In genomic region chr6:97394160-97394748, GRCh38 we compare ENCODE assay signal across 8 cellular contexts.
DNase-seq lines count a peak whose midpoint lies in the region; ATAC-seq and TF ChIP-seq lines count a peak whose summit lies in the region.

No MANE protein-coding gene starts in this region.

- no peaks in the 10 kb centered on the region for H3K36me3 Mint-ChIP-seq in activated naive CD8-positive, alpha-beta T cell treated with anti-CD3 and anti-CD28 coated beads for 36 hours

- H3K9me3 ChIP-seq in Peyer's patch (no peaks in the 10 kb centered on the region), heart right ventricle (no peaks in the 10 kb centered on the region), sigmoid colon (no peaks in the 10 kb centered on the region)

- H3K9me3 Mint-ChIP-seq in activated naive CD8-positive, alpha-beta T cell treated with anti-CD3 and anti-CD28 coated beads for 36 hours: no peaks in the 10 kb centered on the region

- H3K27me3 Mint-ChIP-seq in activated naive CD8-positive, alpha-beta T cell treated with anti-CD3 and anti-CD28 coated beads for 36 hours: peaks cover 15% of the 10 kb centered on the region

- ATAC-seq in GM21576 (IDR thresholded peaks at IDR 0.05; ENCODE audit: unreplicated experiment) (peak; percentile 86), heart right ventricle (peak in 1 of 8 donors; percentile 58)

- intact Hi-C loops in heart right ventricle (cut with DNase I): loop anchor here (1.0 to 10.0 kb wide), 8 partner anchors 207 to 497 kb away; partner anchors contain the start of gene NDUFAF4 (in 1 of the 10)
- intact Hi-C loops in sigmoid colon (cut with DNase I): loop anchor here (1.0 to 5.0 kb wide), 2 partner anchors 208 to 322 kb away; no protein-coding TSS in a partner anchor

- H3K27ac ChIP-seq in Peyer's patch: no peak overlapping the region
- H3K27ac ChIP-seq in heart right ventricle: no peak overlapping the region
- H3K27ac ChIP-seq in sigmoid colon: no peak overlapping the region

- H3K36me3 ChIP-seq in Peyer's patch (no peaks in the 10 kb centered on the region), heart right ventricle (no peaks in the 10 kb centered on the region), sigmoid colon (no peaks in the 10 kb centered on the region)

- TF ChIP-seq POLR2A in Peyer's patch (IDR thresholded peaks at IDR 0.05) (no peak), sigmoid colon (IDR thresholded peaks at IDR 0.05) (no peak)

- H3K4me3 ChIP-seq in Peyer's patch: no peak overlapping the region
- H3K4me3 ChIP-seq in heart right ventricle: no peak overlapping the region
- no peak overlapping the region for H3K4me3 ChIP-seq in sigmoid colon

- H3K27me3 ChIP-seq in Peyer's patch: no peaks in the 10 kb centered on the region
- H3K27me3 ChIP-seq in heart right ventricle: no peaks in the 10 kb centered on the region
- no peaks in the 10 kb centered on the region for H3K27me3 ChIP-seq in sigmoid colon

- no peak for TF ChIP-seq EP300 in sigmoid colon (IDR thresholded peaks at IDR 0.05)

- TF ChIP-seq CTCF in Peyer's patch (IDR thresholded peaks at IDR 0.05) (peak; percentile 68 to 98 (median 91)), heart right ventricle (IDR thresholded peaks at IDR 0.05) (peak; percentile 71 to 96 (median 90)), sigmoid colon (IDR thresholded peaks at IDR 0.05) (peak; percentile 45 to 83 (median 72))

- H3K27ac Mint-ChIP-seq in activated naive CD8-positive, alpha-beta T cell treated with anti-CD3 and anti-CD28 coated beads for 36 hours: no peak overlapping the region

- peaks cover 3% of the 10 kb centered on the region for H3K4me1 Mint-ChIP-seq in activated naive CD8-positive, alpha-beta T cell treated with anti-CD3 and anti-CD28 coated beads for 36 hours

- no peak overlapping the region for H3K4me3 Mint-ChIP-seq in activated naive CD8-positive, alpha-beta T cell treated with anti-CD3 and anti-CD28 coated beads for 36 hours

- WGBS in heart right ventricle, 2 donors: 0% methylated on average over 1 of the region's 1 CpG
- WGBS in sigmoid colon, 2 donors: 0% methylated on average over 1 of the region's 1 CpG

- no peaks in the 10 kb centered on the region for H3K4me1 ChIP-seq in Peyer's patch
- H3K4me1 ChIP-seq in heart right ventricle: no peaks in the 10 kb centered on the region
- no peaks in the 10 kb centered on the region for H3K4me1 ChIP-seq in sigmoid colon

- DNase-seq in NCI-H2081 (lab: John Stamatoyannopoulos, UW) (peak; percentile 53 to 59), NCI-H2081 treated with DMSO at 0.1 percent for 48 hours (lab: John Stamatoyannopoulos, UW) (no peak), HUDEP-2 (lab: John Stamatoyannopoulos, UW; ENCODE audit: unreplicated experiment in 76 of 76) (peak in 59 of 76 experiments; percentile 1 to 82 (median 52)), Peyer's patch (peak in 1 of 3 donors; percentile 72), heart right ventricle (peak in 1 of 2 donors; percentile 32), sigmoid colon (no peak)
- peak; percentile 25 for DNase-seq in activated naive CD8-positive, alpha-beta T cell treated with anti-CD3 and anti-CD28 coated beads for 36 hours

Comparison
In these comparisons a context has a peak if more than half of its experiments do, and no peak if none do; other contexts are left out.
1. DNase-seq: peak in NCI-H2081 (2 of 2), HUDEP-2 (59 of 76) and activated naive CD8-positive, alpha-beta T cell treated with anti-CD3 and anti-CD28 coated beads for 36 hours (single experiment); none in NCI-H2081 treated with DMSO at 0.1 percent for 48 hours (single experiment) and sigmoid colon (single experiment).
2. Peak in every context shown above with its lines, with median percentiles within 50 percentile points of each other: CTCF ChIP-seq.